In the genomic region with DNA sequence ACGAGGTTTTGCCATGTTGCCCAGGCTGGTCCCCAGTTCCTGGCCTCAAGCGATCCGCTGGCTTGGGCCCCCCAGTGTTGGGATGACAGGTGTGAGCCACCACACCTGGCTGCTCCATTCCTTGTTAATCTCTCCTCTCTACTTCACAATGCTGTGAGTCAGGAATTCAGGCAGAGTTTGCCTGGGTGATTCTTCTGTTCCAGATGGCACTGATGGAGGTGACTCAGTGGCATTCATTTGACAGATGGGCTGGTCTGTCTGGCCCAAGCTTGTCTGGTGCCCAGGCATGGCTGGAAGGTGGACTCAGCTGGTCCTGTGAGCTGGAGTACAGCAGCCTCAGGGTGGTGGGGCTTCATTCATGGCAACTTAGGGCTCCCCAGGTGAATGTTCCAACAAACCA, we compare ENCODE assay signal across 22 cellular contexts. TPM values are rescaled to one million over a fixed set of nuclear protein-coding genes. Genes with fewer than 3 reads are reported as not detected.
"Had no signal": no experiment of that assay in that cellular context is flagged by ENCODE, and none has a peak within 500 bp of the region (broad histone marks: within the 10 kb centered on the region; RNA-seq: fewer than 3 reads in every experiment).

No MANE protein-coding gene starts in this region.

- DNase-seq: effector CD4-positive, alpha-beta T cell; endodermal cell; esophagus squamous epithelium; foreskin melanocyte; naive thymus-derived CD8-positive, alpha-beta T cell; nucleus accumbens; ovary; stimulated activated CD4-positive, alpha-beta T cell treated with anti-CD3 and anti-CD28 coated beads, Interleukin-2, amount 100 ng/mL, for 48 hours; stimulated activated naive CD8-positive, alpha-beta T cell treated with anti-CD3 and anti-CD28 coated beads, Interleukin-15, Interleukin-2, amounts not matched to agents 100 U/mL and 50 U/mL, for 24 hours; thyroid gland; upper lobe of left lung; uterus had no signal

- H3K9me3 ChIP-seq: esophagus squamous epithelium, ovary, right atrium auricular region, suprapubic skin, thyroid gland, upper lobe of left lung, uterus had no signal

- H3K4me1 ChIP-seq: right atrium auricular region, suprapubic skin, thyroid gland, upper lobe of left lung, uterus had no signal

- H3K4me2 ChIP-seq: hepatocyte, smooth muscle cell had no signal

- H2AFZ ChIP-seq: hepatocyte had no signal

- H3K79me2 ChIP-seq: hepatocyte had no signal

- H3K27me3 ChIP-seq: esophagus squamous epithelium, hepatocyte, ovary, right atrium auricular region, suprapubic skin, thyroid gland, upper lobe of left lung, uterus had no signal

- H3K27ac ChIP-seq: coronary artery, esophagus squamous epithelium, hepatocyte, ovary, right atrium auricular region, suprapubic skin, thyroid gland, upper lobe of left lung, uterus had no signal

- H3K4me3 ChIP-seq: coronary artery, esophagus squamous epithelium, hepatocyte, ovary, right atrium auricular region, smooth muscle cell, suprapubic skin, thyroid gland, upper lobe of left lung, uterus had no signal

- H3K36me3 ChIP-seq: ovary, suprapubic skin, uterus had no signal

- ATAC-seq: naive thymus-derived CD8-positive, alpha-beta T cell; stimulated activated naive CD8-positive, alpha-beta T cell treated with anti-CD3 and anti-CD28 coated beads, Interleukin-15, Interleukin-2, amounts not matched to agents 100 U/mL and 50 U/mL, for 24 hours had no signal

RNA-seq across cellular contexts. Expression of a gene that starts 43.2 kb away (rescaled TPM):
- total RNA-seq: chondrocyte, dermis microvascular lymphatic vessel endothelial cell, endothelial cell of umbilical vein, lung microvascular endothelial cell, neural crest cell, right atrium auricular region had no signal
- polyA plus RNA-seq: endothelial cell of umbilical vein; naive thymus-derived CD8-positive, alpha-beta T cell had no signal
